7 cellular contexts compared by ENCODE assay signal in genomic region chr3:138433892-138434275, GRCh38. TPM values are rescaled to one million over a fixed set of nuclear protein-coding genes. Genes with fewer than 3 reads are reported as not detected.
DNase-seq lines count a peak whose midpoint lies in the region; ATAC-seq and TF ChIP-seq lines count a peak whose summit lies in the region.

No MANE protein-coding gene starts in this region.

- H3K27ac Mint-ChIP-seq in WTC11: no peak overlapping the region

- H3K36me3 ChIP-seq in H7 (replicated peaks; ENCODE audit: control insufficient read depth, insufficient read depth, low read length): no peaks in the 10 kb centered on the region

- POLR2A ChIA-PET in WTC11 (lab: Charles Lee): interaction anchor here (0.9 to 1.7 kb wide), 3 partner anchors 86 to 247 kb away, joined by 3 to 4 read pairs (median 4); partner anchors contain the start of genes ARMC8 and MRAS

- H3K27me3 ChIP-seq in H7 (ENCODE audit: control insufficient read depth, insufficient read depth, low read length): peaks cover 44% of the 10 kb centered on the region

- H3K4me1 Mint-ChIP-seq in WTC11: peaks cover 9% of the 10 kb centered on the region

- H3K4me3 Mint-ChIP-seq in WTC11: peak overlapping the region; percentile 71

- DNase-seq in H7 (no peak), WTC11 (ENCODE audit: low spot score) (no peak), SK-N-DZ (ENCODE audit: low spot score) (no peak), foreskin fibroblast (no peak)

- peaks cover 75% of the 10 kb centered on the region for H3K27me3 Mint-ChIP-seq in WTC11 (ENCODE audit: low read depth)

- H3K36me3 Mint-ChIP-seq in WTC11: peaks cover 2% of the 10 kb centered on the region; the same call in 1 of the 2 replicates

- CTCF ChIA-PET in WTC11 (lab: Charles Lee): interaction anchor here (0.7 to 2.6 kb wide), 14 partner anchors 9 to 527 kb away, joined by 3 to 37 read pairs (median 7); partner anchors contain the start of genes CEP70 and DZIP1L

- H3K9me3 Mint-ChIP-seq in WTC11: no peaks in the 10 kb centered on the region; the same call in 1 of the 2 replicates

- TF ChIP-seq CTCF in WTC11 (IDR thresholded peaks at IDR 0.05) (no peak), foreskin fibroblast (IDR thresholded peaks at IDR 0.05; ENCODE audit: low read depth, low read length) (no peak)

- peaks cover 11% of the 10 kb centered on the region for H3K9me3 ChIP-seq in iPS-18c (ENCODE audit: control insufficient read depth, insufficient read depth, low read length)

- ATAC-seq in WTC11 (no peak), GM19397 (IDR thresholded peaks at IDR 0.05; ENCODE audit: unreplicated experiment) (no peak)

- H3K4me3 ChIP-seq in H7 (ENCODE audit: insufficient read depth, low read depth, low read length): peak overlapping the region; percentile 68; the same call in 1 of the 2 replicates
- H3K4me3 ChIP-seq in iPS-18c (ENCODE audit: insufficient read depth, low read depth, low read length): peak overlapping the region; percentile 68
- peak overlapping the region in 4 of 7 experiments; percentile 2 to 62 (median 48) for H3K4me3 ChIP-seq in skin epidermis
- H3K4me3 ChIP-seq in foreskin fibroblast (ENCODE audit: low read depth in 1 of 2, low read length in 2 of 2): peak overlapping the region in 1 of 2 donors; percentile 46

- no peak overlapping the region for H3K27ac ChIP-seq in skin epidermis

TF ChIP-seq in WTC11, 78 proteins besides CTCF, POLR2A, EP300 and RAD21:
- TF ChIP-seq ZNF416 (CRISPR knock-in tag; IDR thresholded peaks at IDR 0.05) (no peak), ZNF671 (CRISPR knock-in tag; IDR thresholded peaks at IDR 0.05) (no peak), ATF6 (CRISPR knock-in tag; IDR thresholded peaks at IDR 0.05) (no peak), CDX4 (CRISPR knock-in tag; IDR thresholded peaks at IDR 0.05; ENCODE audit: borderline replicate concordance) (no peak), IRF1 (CRISPR knock-in tag; IDR thresholded peaks at IDR 0.05) (no peak), ETV6 (CRISPR knock-in tag; IDR thresholded peaks at IDR 0.05) (no peak), HMGA2 (CRISPR knock-in tag; IDR thresholded peaks at IDR 0.05) (no peak), JAZF1 (CRISPR knock-in tag; IDR thresholded peaks at IDR 0.05) (no peak), ARID4B (CRISPR knock-in tag; IDR thresholded peaks at IDR 0.05; ENCODE audit: borderline replicate concordance) (no peak), ZNF263 (CRISPR knock-in tag; IDR thresholded peaks at IDR 0.05; ENCODE audit: low read depth) (no peak), FOXP1 (CRISPR knock-in tag; IDR thresholded peaks at IDR 0.05; ENCODE audit: borderline replicate concordance) (no peak), ERG (CRISPR knock-in tag; IDR thresholded peaks at IDR 0.05) (no peak), ZBTB43 (CRISPR knock-in tag; IDR thresholded peaks at IDR 0.05) (no peak), NFATC4 (CRISPR knock-in tag; IDR thresholded peaks at IDR 0.05) (no peak), PRRX2 (CRISPR knock-in tag; IDR thresholded peaks at IDR 0.05) (no peak), GRHL2 (CRISPR knock-in tag; IDR thresholded peaks at IDR 0.05; ENCODE audit: insufficient replicate concordance, severe bottlenecking) (no peak)
TF ChIP-seq in WTC11: peak in this region for 0.

RNA-seq across cellular contexts. Expression of gene ESYT3, which starts 0.5 kb away (rescaled TPM):
- total RNA-seq in H7 (2014; rRNA removed; shearing (Covaris generic)): 5.6 and 10.9 TPM in 2 replicates
- total RNA-seq in WTC11 (2021): 4.4 to 6.4 TPM (median 5.7 TPM) in 3 replicates
- 3.3 and 4.0 TPM in 2 replicates for polyA plus RNA-seq in SK-N-DZ (2014; cell fraction: cytosol; rRNA removed)
- polyA plus RNA-seq in SK-N-DZ (2014; cell fraction: nucleus; rRNA removed): 24.1 TPM in 2 replicates
